ENCODE assay signal across 8 cellular contexts in the genomic region with DNA sequence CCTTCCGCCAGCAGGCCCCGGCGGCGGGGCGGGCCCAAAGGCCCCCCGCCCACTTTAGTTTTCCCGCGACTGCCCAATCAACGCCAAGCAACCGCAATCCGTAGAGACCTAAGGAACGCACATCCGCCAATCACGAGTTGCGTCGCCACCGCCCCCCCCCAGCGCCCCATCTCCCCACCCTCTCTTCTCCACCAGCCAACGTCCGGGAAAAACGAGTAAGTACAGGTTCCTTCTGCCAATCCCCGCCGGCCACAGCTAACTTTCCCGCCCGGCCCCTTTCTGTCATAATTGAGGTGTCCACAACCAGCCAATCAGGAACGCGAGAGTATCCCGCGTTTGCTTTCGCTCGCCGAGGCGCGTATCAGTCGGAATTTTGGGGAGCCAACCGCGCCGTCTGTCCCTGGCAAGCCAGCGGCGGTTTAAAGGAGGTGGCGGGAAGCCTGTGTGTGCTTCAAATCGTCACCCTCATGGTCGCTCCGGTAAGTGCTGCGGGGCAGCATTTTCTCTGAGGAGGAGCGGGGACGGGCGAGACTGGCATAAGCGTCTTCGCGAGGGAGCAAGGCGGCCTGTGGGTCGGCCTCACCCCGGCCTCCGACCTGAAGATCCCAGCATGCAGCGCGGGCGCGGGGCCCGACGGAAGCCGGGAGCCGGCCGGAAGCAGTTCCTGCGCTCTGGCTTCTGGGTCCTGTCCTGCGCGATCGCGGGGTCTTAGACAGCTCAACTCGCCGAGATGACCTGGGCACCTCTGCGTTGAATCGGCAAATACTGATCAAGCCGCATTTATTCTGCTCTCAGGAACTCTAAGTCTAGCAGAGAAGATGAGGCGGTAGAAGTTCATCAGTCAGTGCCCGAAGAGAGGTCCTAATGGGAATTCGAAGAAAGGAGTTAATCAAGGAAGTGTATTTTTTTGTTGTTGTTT. TPM values are rescaled to one million over a fixed set of nuclear protein-coding genes. Genes with fewer than 3 reads are reported as not detected.
DNase-seq lines count a peak whose midpoint lies in the region; ATAC-seq and TF ChIP-seq lines count a peak whose summit lies in the region.

A gene with protein sequence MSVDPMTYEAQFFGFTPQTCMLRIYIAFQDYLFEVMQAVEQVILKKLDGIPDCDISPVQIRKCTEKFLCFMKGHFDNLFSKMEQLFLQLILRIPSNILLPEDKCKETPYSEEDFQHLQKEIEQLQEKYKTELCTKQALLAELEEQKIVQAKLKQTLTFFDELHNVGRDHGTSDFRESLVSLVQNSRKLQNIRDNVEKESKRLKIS (plus strand): TSS at position 361 of the 919 bp plus-strand sequence. CDS start 2,297 bp downstream, outside the sequence.

- peaks cover 3% of the 10 kb centered on the region for H3K36me3 ChIP-seq in kidney epithelial cell (ENCODE audit: control insufficient read depth, insufficient read depth, low read length)

- TF ChIP-seq CTCF in chondrocyte (IDR thresholded peaks at IDR 0.05) (no peak), kidney epithelial cell (IDR thresholded peaks at IDR 0.05; ENCODE audit: insufficient read depth, low read length, poor library complexity, severe bottlenecking) (no peak)

- DNase-seq in AG20443 (ENCODE audit: low spot score) (peak; percentile 99), NCI-H510A treated with DMSO at 0.1 percent for 48 hours (lab: John Stamatoyannopoulos, UW) (peak; percentile 98), chondrocyte (ENCODE audit: low spot score) (peak; percentile 98), kidney epithelial cell (ENCODE audit: low read depth) (peak; percentile 95)
- peak; percentile 94 to 97 for DNase-seq in activated CD4-positive, alpha-beta T cell treated with anti-CD3 and anti-CD28 coated beads for 24 hours (ENCODE audit: low read depth in 2 of 2)
- DNase-seq in stimulated activated CD4-positive, alpha-beta T cell treated with anti-CD3 and anti-CD28 coated beads, Interleukin-15, amount 100 ng/mL, for 48 hours (ENCODE audit: low read depth in 2 of 2), result peak; percentile 97 to 98

- peaks cover 17% of the 10 kb centered on the region for H3K36me3 Mint-ChIP-seq in chondrocyte (ENCODE audit: low read depth)

- H3K9me3 Mint-ChIP-seq in chondrocyte (ENCODE audit: low read depth), result peaks cover 2% of the 10 kb centered on the region

- peaks cover 45% of the 10 kb centered on the region for H3K4me1 Mint-ChIP-seq in chondrocyte (ENCODE audit: low read depth)

- H3K27me3 Mint-ChIP-seq in chondrocyte (ENCODE audit: low read depth), result no peaks in the 10 kb centered on the region

- TF ChIP-seq POLR2A in GM19193 (IDR thresholded peaks at IDR 0.05; ENCODE audit: extremely low read depth, insufficient read depth, insufficient read length), result peak; percentile 86

- H3K27ac Mint-ChIP-seq in chondrocyte (ENCODE audit: unreplicated experiment), result peak within 1 kb of the TSS; percentile 98

- H3K4me3 Mint-ChIP-seq in chondrocyte (ENCODE audit: unreplicated experiment), result peak within 1 kb of the TSS; percentile 95

- no peaks in the 10 kb centered on the region for H3K27me3 ChIP-seq in kidney epithelial cell (ENCODE audit: control insufficient read depth, insufficient read depth, low read length)

- peak; percentile 87 for ATAC-seq in HG03439 (IDR thresholded peaks at IDR 0.05; ENCODE audit: unreplicated experiment)

- H3K4me3 ChIP-seq in kidney epithelial cell (ENCODE audit: low read depth, low read length), result peak within 1 kb of the TSS; percentile 99

RNA-seq across cellular contexts. Expression of the gene that starts here (rescaled TPM):
- 12.2 to 16.0 TPM (median 14.0 TPM) in 3 replicates for total RNA-seq in chondrocyte
- total RNA-seq in kidney epithelial cell, result 23.7 and 25.1 TPM in 2 replicates

Comparison
In these comparisons a context has a peak if more than half of its experiments do, and no peak if none do; other contexts are left out.
1. Peak in every context shown above with its lines: DNase-seq, ATAC-seq and H3K4me3 ChIP-seq.